Comparison of ENCODE assay signal across 1 cellular context in the genomic region with DNA sequence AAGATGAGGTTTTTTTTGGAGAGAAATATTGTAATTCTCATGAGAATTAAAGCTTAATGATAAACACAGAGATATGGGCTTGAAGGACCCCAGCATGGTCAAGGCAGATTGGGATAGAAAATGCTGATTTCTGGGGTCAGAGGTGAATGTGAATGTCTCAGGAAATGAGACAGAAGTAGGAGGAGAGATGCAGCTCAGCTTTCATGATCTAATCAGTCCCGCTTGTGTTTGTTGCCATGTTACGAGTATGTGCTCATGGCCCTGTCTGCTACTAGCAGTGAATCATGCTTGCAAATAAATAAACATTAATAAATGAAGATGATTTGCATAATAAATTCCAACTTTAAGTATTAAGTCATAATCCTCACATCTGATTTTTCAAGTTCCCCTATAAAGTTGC.
TF ChIP-seq lines count a peak whose summit lies in the region.

No MANE protein-coding gene starts in this region.

TF ChIP-seq in GM12878, 131 proteins besides CTCF, POLR2A, EP300 and RAD21:
- TF ChIP-seq, protein P1, sequence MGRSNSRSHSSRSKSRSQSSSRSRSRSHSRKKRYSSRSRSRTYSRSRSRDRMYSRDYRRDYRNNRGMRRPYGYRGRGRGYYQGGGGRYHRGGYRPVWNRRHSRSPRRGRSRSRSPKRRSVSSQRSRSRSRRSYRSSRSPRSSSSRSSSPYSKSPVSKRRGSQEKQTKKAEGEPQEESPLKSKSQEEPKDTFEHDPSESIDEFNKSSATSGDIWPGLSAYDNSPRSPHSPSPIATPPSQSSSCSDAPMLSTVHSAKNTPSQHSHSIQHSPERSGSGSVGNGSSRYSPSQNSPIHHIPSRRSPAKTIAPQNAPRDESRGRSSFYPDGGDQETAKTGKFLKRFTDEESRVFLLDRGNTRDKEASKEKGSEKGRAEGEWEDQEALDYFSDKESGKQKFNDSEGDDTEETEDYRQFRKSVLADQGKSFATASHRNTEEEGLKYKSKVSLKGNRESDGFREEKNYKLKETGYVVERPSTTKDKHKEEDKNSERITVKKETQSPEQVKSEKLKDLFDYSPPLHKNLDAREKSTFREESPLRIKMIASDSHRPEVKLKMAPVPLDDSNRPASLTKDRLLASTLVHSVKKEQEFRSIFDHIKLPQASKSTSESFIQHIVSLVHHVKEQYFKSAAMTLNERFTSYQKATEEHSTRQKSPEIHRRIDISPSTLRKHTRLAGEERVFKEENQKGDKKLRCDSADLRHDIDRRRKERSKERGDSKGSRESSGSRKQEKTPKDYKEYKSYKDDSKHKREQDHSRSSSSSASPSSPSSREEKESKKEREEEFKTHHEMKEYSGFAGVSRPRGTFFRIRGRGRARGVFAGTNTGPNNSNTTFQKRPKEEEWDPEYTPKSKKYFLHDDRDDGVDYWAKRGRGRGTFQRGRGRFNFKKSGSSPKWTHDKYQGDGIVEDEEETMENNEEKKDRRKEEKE (IDR thresholded peaks at IDR 0.05): no peak
- TF ChIP-seq ZNF622 (IDR thresholded peaks at IDR 0.05) (no peak), IRF5 (IDR thresholded peaks at IDR 0.05; ENCODE audit: borderline replicate concordance) (no peak)
